16 cellular contexts compared by ENCODE assay signal in genomic region chr17:1252203-1252608, GRCh38. TPM values are rescaled to one million over a fixed set of nuclear protein-coding genes. Genes with fewer than 3 reads are reported as not detected.
DNase-seq lines count a peak whose midpoint lies in the region; TF ChIP-seq lines count a peak whose summit lies in the region.
"Had no signal": no experiment of that assay in that cellular context is flagged by ENCODE, and none has a peak within 500 bp of the region (broad histone marks: within the 10 kb centered on the region; RNA-seq: fewer than 3 reads in every experiment).

No MANE protein-coding gene starts in this region.

- TF ChIP-seq CTCF in BE2C (IDR thresholded peaks at IDR 0.05; ENCODE audit: low read depth, low read length) (no peak), fibroblast of the aortic adventitia (IDR thresholded peaks at IDR 0.05; ENCODE audit: insufficient read depth, low read length) (no peak), HFFc6 (IDR thresholded peaks at IDR 0.05) (no peak)

- H3K4me1 Mint-ChIP-seq in activated CD4-positive, alpha-beta T cell treated with anti-CD3 and anti-CD28 coated beads, Interleukin-2, amount 10 ng/mL, durations not matched to agents 7 days and 5 days = peaks cover 20% of the 10 kb centered on the region
- H3K4me1 Mint-ChIP-seq in HFFc6 (ENCODE audit: low read depth) = no peaks in the 10 kb centered on the region

- POLR2A ChIA-PET in activated CD4-positive, alpha-beta T cell treated with anti-CD3 and anti-CD28 coated beads, Interleukin-2, amount 10 ng/mL, durations not matched to agents 7 days and 5 days (lab: Charles Lee) = no interaction called here
- POLR2A ChIA-PET in HEK293T (lab: Yijun Ruan, JAX) = interaction anchor here (2.0 kb wide), 1 partner anchor 24 kb away, joined by 7 read pairs; no protein-coding TSS in a partner anchor

- no peak overlapping the region for H3K4me3 ChIP-seq in BE2C (ENCODE audit: low read depth, low read length)
- no peak overlapping the region for H3K4me3 ChIP-seq in MG63
- H3K4me3 ChIP-seq in fibroblast of the aortic adventitia (ENCODE audit: low read depth, low read length) = no peak overlapping the region
- H3K4me3 ChIP-seq: esophagus muscularis mucosa had no signal

- no peaks in the 10 kb centered on the region for H3K4me1 ChIP-seq in BE2C

- H3K4me3 Mint-ChIP-seq in activated CD4-positive, alpha-beta T cell treated with anti-CD3 and anti-CD28 coated beads, Interleukin-2, amount 10 ng/mL, durations not matched to agents 7 days and 5 days = no peak overlapping the region
- no peak overlapping the region for H3K4me3 Mint-ChIP-seq in HFFc6
- H3K4me3 Mint-ChIP-seq: activated CD8-positive, alpha-beta T cell treated with anti-CD3 and anti-CD28 coated beads for 36 hours; activated naive CD4-positive, alpha-beta T cell treated with anti-CD3 and anti-CD28 coated beads, Interleukin-2, amount 10 ng/mL, durations not matched to agents 7 days and 5 days had no signal

- H3K36me3 Mint-ChIP-seq in activated CD4-positive, alpha-beta T cell treated with anti-CD3 and anti-CD28 coated beads, Interleukin-2, amount 10 ng/mL, durations not matched to agents 7 days and 5 days (ENCODE audit: low read depth) = no peaks in the 10 kb centered on the region
- no peaks in the 10 kb centered on the region for H3K36me3 Mint-ChIP-seq in HFFc6 (ENCODE audit: low read depth)
- H3K36me3 Mint-ChIP-seq: activated naive CD4-positive, alpha-beta T cell treated with anti-CD3 and anti-CD28 coated beads, Interleukin-2, amount 10 ng/mL, durations not matched to agents 7 days and 5 days had no signal

- H3K27me3 ChIP-seq in BE2C (no peaks in the 10 kb centered on the region), MG63 (no peaks in the 10 kb centered on the region)

- H3K27me3 Mint-ChIP-seq in activated CD4-positive, alpha-beta T cell treated with anti-CD3 and anti-CD28 coated beads, Interleukin-2, amount 10 ng/mL, durations not matched to agents 7 days and 5 days = peaks cover 18% of the 10 kb centered on the region
- H3K27me3 Mint-ChIP-seq in HFFc6 (ENCODE audit: insufficient read depth) = peaks cover 3% of the 10 kb centered on the region; the same call in 1 of the 2 replicates

- no peak overlapping the region for H3K27ac Mint-ChIP-seq in activated CD4-positive, alpha-beta T cell treated with anti-CD3 and anti-CD28 coated beads, Interleukin-2, amount 10 ng/mL, durations not matched to agents 7 days and 5 days
- H3K27ac Mint-ChIP-seq in HFFc6 = no peak overlapping the region
- H3K27ac Mint-ChIP-seq: activated CD8-positive, alpha-beta T cell treated with anti-CD3 and anti-CD28 coated beads for 36 hours; activated naive CD4-positive, alpha-beta T cell treated with anti-CD3 and anti-CD28 coated beads, Interleukin-2, amount 10 ng/mL, durations not matched to agents 7 days and 5 days; stimulated activated naive CD8-positive, alpha-beta T cell treated with anti-CD3 and anti-CD28 coated beads, Interleukin-15, amount 100 ng/mL, for 72 hours had no signal

- no peaks in the 10 kb centered on the region for H3K36me3 ChIP-seq in BE2C
- H3K36me3 ChIP-seq in MG63 = no peaks in the 10 kb centered on the region
- H3K36me3 ChIP-seq: esophagus muscularis mucosa had no signal

- H3K9me3 Mint-ChIP-seq in activated CD4-positive, alpha-beta T cell treated with anti-CD3 and anti-CD28 coated beads, Interleukin-2, amount 10 ng/mL, durations not matched to agents 7 days and 5 days = no peaks in the 10 kb centered on the region
- peaks cover 5% of the 10 kb centered on the region; the same call in 1 of the 2 replicates for H3K9me3 Mint-ChIP-seq in HFFc6
- H3K9me3 Mint-ChIP-seq: stimulated activated naive CD8-positive, alpha-beta T cell treated with anti-CD3 and anti-CD28 coated beads, Interleukin-15, amount 100 ng/mL, for 72 hours had no signal

- DNase-seq in BE2C (peak; percentile 20), MG63 (peak; percentile 80), NCI-H524 treated with DMSO at 0.1 percent for 48 hours (lab: John Stamatoyannopoulos, UW) (peak; percentile 30), fibroblast of the aortic adventitia (ENCODE audit: low read depth) (peak; percentile 55), HFFc6 (no peak), midbrain (lab: John Stamatoyannopoulos, UW) (no peak), HEK293T (ENCODE audit: extremely low spot score) (no peak)
- DNase-seq in activated CD4-positive, alpha-beta T cell treated with anti-CD3 and anti-CD28 coated beads, Interleukin-2, amount 10 ng/mL, durations not matched to agents 7 days and 5 days = no peak
- DNase-seq: activated CD8-positive, alpha-beta T cell treated with anti-CD3 and anti-CD28 coated beads for 36 hours; activated naive CD4-positive, alpha-beta T cell treated with anti-CD3 and anti-CD28 coated beads, Interleukin-2, amount 10 ng/mL, durations not matched to agents 7 days and 5 days; AML-193; retina; stimulated activated naive CD8-positive, alpha-beta T cell treated with anti-CD3 and anti-CD28 coated beads, Interleukin-15, amount 100 ng/mL, for 72 hours had no signal

- CTCF ChIA-PET in activated CD4-positive, alpha-beta T cell treated with anti-CD3 and anti-CD28 coated beads, Interleukin-2, amount 10 ng/mL, durations not matched to agents 7 days and 5 days (lab: Charles Lee) = no interaction called here
- CTCF ChIA-PET in HEK293T (lab: Yijun Ruan, JAX) = no interaction called here

- H3K9me3 ChIP-seq in BE2C = no peaks in the 10 kb centered on the region
- H3K9me3 ChIP-seq in MG63 = no peaks in the 10 kb centered on the region
- H3K9me3 ChIP-seq: esophagus muscularis mucosa had no signal

TF ChIP-seq in HEK293T, 16 proteins besides CTCF, POLR2A, EP300 and RAD21:
- TF ChIP-seq SP1 (IDR thresholded peaks at IDR 0.05) (no peak), FOXA1 (IDR thresholded peaks at IDR 0.05) (no peak)

RNA-seq across cellular contexts. Expression of gene BHLHA9, which starts 18.0 kb away (rescaled TPM):
- not detected for polyA plus RNA-seq in BE2C (2012; ENCODE audit: insufficient read depth, insufficient read length, low read depth)
- not detected in 2 replicates for total RNA-seq in MG63 (2014; rRNA removed; shearing (Covaris generic); ENCODE audit: low replicate concordance)
- not detected in 2 replicates for total RNA-seq in fibroblast of the aortic adventitia (ENCODE audit: low replicate concordance)
- not detected for total RNA-seq in activated CD4-positive, alpha-beta T cell treated with anti-CD3 and anti-CD28 coated beads, Interleukin-2, amount 10 ng/mL, durations not matched to agents 7 days and 5 days
- total RNA-seq in HFFc6 (2021; fragmentation: NEBNext Ultra II Directional; extraction: Animal tissue kit (Norgen Biotek cat#: 25700)) = not detected
- total RNA-seq: activated CD8-positive, alpha-beta T cell treated with anti-CD3 and anti-CD28 coated beads for 36 hours; esophagus muscularis mucosa; myocyte; T-helper 2 cell treated with Interferon-gamma antibody and Interleukin-4, amounts not matched to agents 100 ng/mL and 5 ng/mL, for 36 hours had no signal

RNA-seq across cellular contexts. Expression of gene TRARG1, which starts 27.3 kb away (rescaled TPM):
- not detected for polyA plus RNA-seq in BE2C (2012; ENCODE audit: insufficient read depth, insufficient read length, low read depth)
- not detected in 2 replicates for total RNA-seq in MG63 (2014; rRNA removed; shearing (Covaris generic); ENCODE audit: low replicate concordance)
- not detected in 2 replicates for total RNA-seq in fibroblast of the aortic adventitia (ENCODE audit: low replicate concordance)
- total RNA-seq in activated CD4-positive, alpha-beta T cell treated with anti-CD3 and anti-CD28 coated beads, Interleukin-2, amount 10 ng/mL, durations not matched to agents 7 days and 5 days = under 1 TPM; 0.27 to 0.52 TPM
- total RNA-seq in HFFc6 (2021; fragmentation: NEBNext Ultra II Directional; extraction: Animal tissue kit (Norgen Biotek cat#: 25700)) = not detected
- total RNA-seq: activated CD8-positive, alpha-beta T cell treated with anti-CD3 and anti-CD28 coated beads for 36 hours; myocyte had no signal

Comparison
In these comparisons a context has a peak if more than half of its experiments do, and no peak if none do; other contexts are left out.
1. DNase-seq: peak in BE2C (single experiment), MG63 (single experiment), NCI-H524 treated with DMSO at 0.1 percent for 48 hours (single experiment) and fibroblast of the aortic adventitia (single experiment); none in activated CD4-positive, alpha-beta T cell treated with anti-CD3 and anti-CD28 coated beads, Interleukin-2, amount 10 ng/mL, durations not matched to agents 7 days and 5 days (single experiment), HFFc6 (single experiment), midbrain (single experiment) and HEK293T (single experiment).